22 cellular contexts compared by ENCODE assay signal in genomic region chr15:29331071-29331470, GRCh38.
"Had no signal": no experiment of that assay in that cellular context is flagged by ENCODE, and none has a peak within 500 bp of the region (broad histone marks: within the 10 kb centered on the region; RNA-seq: fewer than 3 reads in every experiment).

No MANE protein-coding gene starts in this region.

- H3K27me3 Mint-ChIP-seq: progenitor cell of endocrine pancreas had no signal

- DNase-seq: heart right ventricle; islet precursor cell; left ventricle myocardium inferior; naive thymus-derived CD8-positive, alpha-beta T cell; ovary; right cardiac atrium; stimulated activated CD4-positive, alpha-beta T cell treated with anti-CD3 and anti-CD28 coated beads, Interleukin-12 subunit alpha, Interleukin-12 subunit beta, amount 100 ng/mL, for 4 hours; stimulated activated CD4-positive, alpha-beta T cell treated with anti-CD3 and anti-CD28 coated beads, Interleukin-15, amount 100 ng/mL, for 24 hours; stimulated activated CD4-positive, alpha-beta T cell treated with anti-CD3 and anti-CD28 coated beads, Interleukin-2, amount 100 ng/mL, for 24 hours; stimulated activated CD4-positive, alpha-beta T cell treated with anti-CD3 and anti-CD28 coated beads, Interleukin-4, amount 100 ng/mL, for 1 hour; stimulated activated naive CD4-positive, alpha-beta T cell; tibial artery; trophoblast cell; upper lobe of right lung had no signal

- H3K27ac Mint-ChIP-seq: naive thymus-derived CD8-positive, alpha-beta T cell; progenitor cell of endocrine pancreas; stimulated activated naive CD8-positive, alpha-beta T cell treated with anti-CD3 and anti-CD28 coated beads, Interleukin-15, Interleukin-2, amounts not matched to agents 100 ng/mL and 50 ng/mL, for 24 hours had no signal

- H3K4me2 ChIP-seq: hepatocyte had no signal

- H3K36me3 ChIP-seq: heart right ventricle, left ventricle myocardium inferior, ovary, suprapubic skin, thoracic aorta, tibial artery, upper lobe of right lung had no signal

- H3K4me1 Mint-ChIP-seq: naive thymus-derived CD8-positive, alpha-beta T cell had no signal

- H3K79me2 ChIP-seq: hepatocyte had no signal

- H2AFZ ChIP-seq: hepatocyte had no signal

- H3K27ac ChIP-seq: heart right ventricle, hepatocyte, left ventricle myocardium inferior, ovary, skin epidermis, suprapubic skin, thoracic aorta, tibial artery, upper lobe of right lung had no signal

- H3K4me3 Mint-ChIP-seq: naive thymus-derived CD8-positive, alpha-beta T cell; stimulated activated naive CD8-positive, alpha-beta T cell treated with anti-CD3 and anti-CD28 coated beads, Interleukin-15, Interleukin-2, amounts not matched to agents 100 ng/mL and 50 ng/mL, for 24 hours had no signal

- H3K9me3 ChIP-seq: ovary, suprapubic skin, thoracic aorta, upper lobe of right lung had no signal

- ATAC-seq: heart right ventricle; naive thymus-derived CD8-positive, alpha-beta T cell; right cardiac atrium; sciatic nerve; upper lobe of right lung had no signal

- H3K27me3 ChIP-seq: hepatocyte, ovary, suprapubic skin, tibial artery, upper lobe of right lung had no signal

- H3K4me1 ChIP-seq: heart right ventricle, left ventricle myocardium inferior, suprapubic skin, tibial artery, upper lobe of right lung had no signal

- H3K4me3 ChIP-seq: heart right ventricle, hepatocyte, left ventricle myocardium inferior, lung, ovary, skin epidermis, suprapubic skin, thoracic aorta, tibial artery, upper lobe of right lung had no signal
